Comparison of ENCODE assay signal across 28 cellular contexts in genomic region chr15:44801797-44802196, GRCh38.
"Had no signal": no experiment of that assay in that cellular context is flagged by ENCODE, and none has a peak within 500 bp of the region (broad histone marks: within the 10 kb centered on the region; RNA-seq: fewer than 3 reads in every experiment).

No MANE protein-coding gene starts in this region.

- H3K9me3 ChIP-seq: body of pancreas, breast epithelium had no signal

- H3K27ac ChIP-seq: body of pancreas, brain microvascular endothelial cell, breast epithelium, VCaP had no signal

- H3K4me1 ChIP-seq: body of pancreas, breast epithelium had no signal

- ATAC-seq: activated CD4-positive, CD25-positive, alpha-beta regulatory T cell treated with anti-CD3 and anti-CD28 coated beads, Interleukin-2, amount 50 U/mL, for 24 hours; activated CD8-positive, alpha-beta T cell treated with anti-CD3 and anti-CD28 coated beads, Interleukin-2, amount 10 ng/mL, durations not matched to agents 7 days and 5 days; activated naive CD8-positive, alpha-beta T cell treated with anti-CD3 and anti-CD28 coated beads, Interleukin-2, amount 50 U/mL, for 24 hours; body of pancreas had no signal

- DNase-seq: activated CD4-positive, alpha-beta memory T cell treated with anti-CD3 and anti-CD28 coated beads, Interleukin-2, amount 10 ng/mL, durations not matched to agents 7 days and 5 days; activated CD4-positive, alpha-beta T cell treated with anti-CD3 and anti-CD28 coated beads for 1 hour; activated CD4-positive, alpha-beta T cell treated with anti-CD3 and anti-CD28 coated beads for 36 hours; activated CD4-positive, alpha-beta T cell treated with anti-CD3 and anti-CD28 coated beads for 48 hours; activated CD4-positive, alpha-beta T cell treated with anti-CD3 and anti-CD28 coated beads, Interleukin-2, amount 10 ng/mL, durations not matched to agents 7 days and 5 days; activated CD4-positive, alpha-beta T cell treated with anti-CD3 and anti-CD28 coated beads, Interleukin-2, amount 50 U/mL, for 48 hours; activated CD4-positive, CD25-positive, alpha-beta regulatory T cell; activated CD8-positive, alpha-beta memory T cell treated with anti-CD3 and anti-CD28 coated beads for 24 hours; activated CD8-positive, alpha-beta memory T cell treated with anti-CD3 and anti-CD28 coated beads, Interleukin-2, amount 10 ng/mL, durations not matched to agents 7 days and 5 days; activated CD8-positive, alpha-beta memory T cell treated with anti-CD3 and anti-CD28 coated beads, Interleukin-2, amount 50 U/mL, for 48 hours; activated CD8-positive, alpha-beta T cell treated with anti-CD3 and anti-CD28 coated beads, Interleukin-2, amount 10 ng/mL, durations not matched to agents 7 days and 5 days; activated effector memory CD4-positive, alpha-beta T cell treated with Interleukin-2 at 50 U/mL for 16 hours; activated gamma-delta T cell; activated naive CD4-positive, alpha-beta T cell treated with anti-CD3 and anti-CD28 coated beads, Interleukin-2, amount 10 ng/mL, durations not matched to agents 7 days and 5 days; activated naive CD4-positive, alpha-beta T cell treated with Interleukin-2 at 50 U/mL for 16 hours; activated naive CD8-positive, alpha-beta T cell treated with anti-CD3 and anti-CD28 coated beads, Interleukin-2, amount 10 ng/mL, durations not matched to agents 7 days and 5 days; activated naive CD8-positive, alpha-beta T cell treated with anti-CD3 and anti-CD28 coated beads, Interleukin-2, amount 50 U/mL, for 24 hours; activated T-cell treated with anti-CD3 and anti-CD28 coated beads, Interleukin-2, amount 50 U/mL, for 24 hours; activated T-cell treated with anti-CD3 and anti-CD28 coated beads, Interleukin-2, amount 50 U/mL, for 48 hours; amniotic stem cell; aorta; body of pancreas; brain microvascular endothelial cell; central memory CD4-positive, alpha-beta T cell; T-helper 9 cell had no signal

- H3K27me3 ChIP-seq: body of pancreas, brain microvascular endothelial cell, breast epithelium had no signal

- H3K4me3 ChIP-seq: body of pancreas, breast epithelium had no signal
